ENCODE assay signal across 20 cellular contexts in genomic region chr2:224596289-224596688, GRCh38. TPM values are rescaled to one million over a fixed set of nuclear protein-coding genes. Genes with fewer than 3 reads are reported as not detected.
A peak's percentile ranks its signal among the peaks of the same experiment; 100 is the strongest.
DNase-seq lines count a peak whose midpoint lies in the region; ATAC-seq lines count a peak whose summit lies in the region.
"Had no signal": no experiment of that assay in that cellular context is flagged by ENCODE, and none has a peak within 500 bp of the region (broad histone marks: within the 10 kb centered on the region; RNA-seq: fewer than 3 reads in every experiment).

No MANE protein-coding gene starts in this region.

- peak; percentile 74 for ATAC-seq in GM18498 (IDR thresholded peaks at IDR 0.05; ENCODE audit: unreplicated experiment)
- peak; percentile 65 for ATAC-seq in GM21390 (IDR thresholded peaks at IDR 0.05; ENCODE audit: unreplicated experiment)
- ATAC-seq in HG03039 (IDR thresholded peaks at IDR 0.05; ENCODE audit: unreplicated experiment): peak; percentile 46
- ATAC-seq in activated CD8-positive, alpha-beta memory T cell treated with anti-CD3 and anti-CD28 coated beads, Interleukin-2, amount 10 ng/mL, durations not matched to agents 7 days and 5 days: no peak
- ATAC-seq: A549, HCT116 had no signal

- CTCF ChIA-PET in activated CD8-positive, alpha-beta memory T cell treated with anti-CD3 and anti-CD28 coated beads, Interleukin-2, amount 10 ng/mL, durations not matched to agents 7 days and 5 days (lab: Charles Lee): no interaction called here

- DNase-seq in germinal center (ENCODE audit: low spot score) (peak; percentile 47), dedifferentiated amniotic fluid mesenchymal stem cell (ENCODE audit: extremely low spot score) (no peak), substantia nigra (lab: John Stamatoyannopoulos, UW) (no peak)
- no peak for DNase-seq in central memory CD4-positive, alpha-beta T cell
- no peak for DNase-seq in activated CD8-positive, alpha-beta memory T cell treated with anti-CD3 and anti-CD28 coated beads, Interleukin-2, amount 10 ng/mL, durations not matched to agents 7 days and 5 days
- DNase-seq: Calu3; CD4-positive, CD25-positive, alpha-beta regulatory T cell; GDM1; NCI-H1436 treated with DMSO at 0.1 percent for 48 hours; NCI-H2081; NCI-H2227 treated with DMSO at 0.1 percent for 48 hours; NCI-H526; NK-92 treated with Interleukin-12 subunit alpha and Interleukin-12 subunit beta, amount 100 ng/mL, for 24 hours; PC-9; T-helper 9 cell had no signal

- no peak overlapping the region for H3K27ac ChIP-seq in substantia nigra (ENCODE audit: low read depth, low read length, poor library complexity, severe bottlenecking)
- H3K27ac ChIP-seq: A549, PC-9 had no signal

- no peaks in the 10 kb centered on the region for H3K9me3 Mint-ChIP-seq in activated CD8-positive, alpha-beta memory T cell treated with anti-CD3 and anti-CD28 coated beads, Interleukin-2, amount 10 ng/mL, durations not matched to agents 7 days and 5 days (ENCODE audit: low read depth)

- H3K27me3 Mint-ChIP-seq in activated CD8-positive, alpha-beta memory T cell treated with anti-CD3 and anti-CD28 coated beads, Interleukin-2, amount 10 ng/mL, durations not matched to agents 7 days and 5 days: peaks cover 3% of the 10 kb centered on the region
- H3K27me3 Mint-ChIP-seq: CD4-positive, CD25-positive, alpha-beta regulatory T cell had no signal

- no peaks in the 10 kb centered on the region for H3K36me3 Mint-ChIP-seq in activated CD8-positive, alpha-beta memory T cell treated with anti-CD3 and anti-CD28 coated beads, Interleukin-2, amount 10 ng/mL, durations not matched to agents 7 days and 5 days
- H3K36me3 Mint-ChIP-seq: CD4-positive, CD25-positive, alpha-beta regulatory T cell had no signal

- no peak overlapping the region for H3K4me3 Mint-ChIP-seq in activated CD8-positive, alpha-beta memory T cell treated with anti-CD3 and anti-CD28 coated beads, Interleukin-2, amount 10 ng/mL, durations not matched to agents 7 days and 5 days
- H3K4me3 Mint-ChIP-seq: CD4-positive, CD25-positive, alpha-beta regulatory T cell had no signal

- H3K4me1 Mint-ChIP-seq in activated CD8-positive, alpha-beta memory T cell treated with anti-CD3 and anti-CD28 coated beads, Interleukin-2, amount 10 ng/mL, durations not matched to agents 7 days and 5 days: no peaks in the 10 kb centered on the region
- H3K4me1 Mint-ChIP-seq: CD4-positive, CD25-positive, alpha-beta regulatory T cell had no signal

- H3K27ac Mint-ChIP-seq in activated CD8-positive, alpha-beta memory T cell treated with anti-CD3 and anti-CD28 coated beads, Interleukin-2, amount 10 ng/mL, durations not matched to agents 7 days and 5 days: no peak overlapping the region
- H3K27ac Mint-ChIP-seq: CD4-positive, CD25-positive, alpha-beta regulatory T cell had no signal

RNA-seq across cellular contexts. Expression of gene CUL3, which starts 11.1 kb away (rescaled TPM):
- total RNA-seq in activated CD8-positive, alpha-beta memory T cell treated with anti-CD3 and anti-CD28 coated beads, Interleukin-2, amount 10 ng/mL, durations not matched to agents 7 days and 5 days: 10 to 100 TPM; 72.2 to 79.8 TPM
